In the genomic region with DNA sequence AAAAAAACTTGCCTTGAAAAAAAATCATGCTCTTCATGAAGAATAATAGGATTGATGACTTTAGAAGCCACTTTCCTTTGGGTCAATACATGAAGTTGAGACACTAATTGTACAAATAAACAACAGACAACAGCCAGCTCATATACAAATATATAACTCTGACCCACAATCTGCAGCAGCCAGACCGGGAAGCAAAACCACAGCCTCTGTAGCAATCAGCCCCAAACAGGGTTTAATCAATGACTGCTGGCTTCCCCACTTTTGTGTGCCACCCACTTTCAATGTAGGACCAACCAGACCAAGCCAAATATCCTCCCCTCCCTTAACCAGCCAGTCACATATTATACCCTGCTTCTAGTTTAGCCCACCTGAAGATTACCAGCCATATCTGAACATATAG, we compare ENCODE assay signal across 1 cellular context.
TF ChIP-seq lines count a peak whose summit lies in the region.

No MANE protein-coding gene starts in this region.

TF ChIP-seq in GM23338, 12 proteins besides CTCF, POLR2A, EP300 and RAD21 (continued from another document):
- TF ChIP-seq, protein P1, sequence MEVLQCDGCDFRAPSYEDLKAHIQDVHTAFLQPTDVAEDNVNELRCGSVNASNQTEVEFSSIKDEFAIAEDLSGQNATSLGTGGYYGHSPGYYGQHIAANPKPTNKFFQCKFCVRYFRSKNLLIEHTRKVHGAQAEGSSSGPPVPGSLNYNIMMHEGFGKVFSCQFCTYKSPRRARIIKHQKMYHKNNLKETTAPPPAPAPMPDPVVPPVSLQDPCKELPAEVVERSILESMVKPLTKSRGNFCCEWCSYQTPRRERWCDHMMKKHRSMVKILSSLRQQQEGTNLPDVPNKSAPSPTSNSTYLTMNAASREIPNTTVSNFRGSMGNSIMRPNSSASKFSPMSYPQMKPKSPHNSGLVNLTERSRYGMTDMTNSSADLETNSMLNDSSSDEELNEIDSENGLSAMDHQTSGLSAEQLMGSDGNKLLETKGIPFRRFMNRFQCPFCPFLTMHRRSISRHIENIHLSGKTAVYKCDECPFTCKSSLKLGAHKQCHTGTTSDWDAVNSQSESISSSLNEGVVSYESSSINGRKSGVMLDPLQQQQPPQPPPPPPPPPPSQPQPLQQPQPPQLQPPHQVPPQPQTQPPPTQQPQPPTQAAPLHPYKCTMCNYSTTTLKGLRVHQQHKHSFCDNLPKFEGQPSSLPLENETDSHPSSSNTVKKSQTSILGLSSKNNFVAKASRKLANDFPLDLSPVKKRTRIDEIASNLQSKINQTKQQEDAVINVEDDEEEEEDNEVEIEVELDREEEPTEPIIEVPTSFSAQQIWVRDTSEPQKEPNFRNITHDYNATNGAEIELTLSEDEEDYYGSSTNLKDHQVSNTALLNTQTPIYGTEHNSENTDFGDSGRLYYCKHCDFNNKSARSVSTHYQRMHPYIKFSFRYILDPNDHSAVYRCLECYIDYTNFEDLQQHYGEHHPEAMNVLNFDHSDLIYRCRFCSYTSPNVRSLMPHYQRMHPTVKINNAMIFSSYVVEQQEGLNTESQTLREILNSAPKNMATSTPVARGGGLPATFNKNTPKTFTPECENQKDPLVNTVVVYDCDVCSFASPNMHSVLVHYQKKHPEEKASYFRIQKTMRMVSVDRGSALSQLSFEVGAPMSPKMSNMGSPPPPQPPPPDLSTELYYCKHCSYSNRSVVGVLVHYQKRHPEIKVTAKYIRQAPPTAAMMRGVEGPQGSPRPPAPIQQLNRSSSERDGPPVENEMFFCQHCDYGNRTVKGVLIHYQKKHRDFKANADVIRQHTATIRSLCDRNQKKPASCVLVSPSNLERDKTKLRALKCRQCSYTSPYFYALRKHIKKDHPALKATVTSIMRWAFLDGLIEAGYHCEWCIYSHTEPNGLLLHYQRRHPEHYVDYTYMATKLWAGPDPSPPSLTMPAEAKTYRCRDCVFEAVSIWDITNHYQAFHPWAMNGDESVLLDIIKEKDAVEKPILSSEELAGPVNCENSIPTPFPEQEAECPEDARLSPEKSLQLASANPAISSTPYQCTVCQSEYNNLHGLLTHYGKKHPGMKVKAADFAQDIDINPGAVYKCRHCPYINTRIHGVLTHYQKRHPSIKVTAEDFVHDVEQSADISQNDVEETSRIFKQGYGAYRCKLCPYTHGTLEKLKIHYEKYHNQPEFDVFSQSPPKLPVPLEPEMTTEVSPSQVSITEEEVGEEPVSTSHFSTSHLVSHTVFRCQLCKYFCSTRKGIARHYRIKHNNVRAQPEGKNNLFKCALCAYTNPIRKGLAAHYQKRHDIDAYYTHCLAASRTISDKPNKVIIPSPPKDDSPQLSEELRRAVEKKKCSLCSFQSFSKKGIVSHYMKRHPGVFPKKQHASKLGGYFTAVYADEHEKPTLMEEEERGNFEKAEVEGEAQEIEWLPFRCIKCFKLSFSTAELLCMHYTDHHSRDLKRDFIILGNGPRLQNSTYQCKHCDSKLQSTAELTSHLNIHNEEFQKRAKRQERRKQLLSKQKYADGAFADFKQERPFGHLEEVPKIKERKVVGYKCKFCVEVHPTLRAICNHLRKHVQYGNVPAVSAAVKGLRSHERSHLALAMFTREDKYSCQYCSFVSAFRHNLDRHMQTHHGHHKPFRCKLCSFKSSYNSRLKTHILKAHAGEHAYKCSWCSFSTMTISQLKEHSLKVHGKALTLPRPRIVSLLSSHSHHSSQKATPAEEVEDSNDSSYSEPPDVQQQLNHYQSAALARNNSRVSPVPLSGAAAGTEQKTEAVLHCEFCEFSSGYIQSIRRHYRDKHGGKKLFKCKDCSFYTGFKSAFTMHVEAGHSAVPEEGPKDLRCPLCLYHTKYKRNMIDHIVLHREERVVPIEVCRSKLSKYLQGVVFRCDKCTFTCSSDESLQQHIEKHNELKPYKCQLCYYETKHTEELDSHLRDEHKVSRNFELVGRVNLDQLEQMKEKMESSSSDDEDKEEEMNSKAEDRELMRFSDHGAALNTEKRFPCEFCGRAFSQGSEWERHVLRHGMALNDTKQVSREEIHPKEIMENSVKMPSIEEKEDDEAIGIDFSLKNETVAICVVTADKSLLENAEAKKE (CRISPR knock-in tag; IDR thresholded peaks at IDR 0.05) = no peak
- no peak for TF ChIP-seq ZNF331 (CRISPR knock-in tag; IDR thresholded peaks at IDR 0.05; ENCODE audit: low read depth)
- TF ChIP-seq, protein P2, sequence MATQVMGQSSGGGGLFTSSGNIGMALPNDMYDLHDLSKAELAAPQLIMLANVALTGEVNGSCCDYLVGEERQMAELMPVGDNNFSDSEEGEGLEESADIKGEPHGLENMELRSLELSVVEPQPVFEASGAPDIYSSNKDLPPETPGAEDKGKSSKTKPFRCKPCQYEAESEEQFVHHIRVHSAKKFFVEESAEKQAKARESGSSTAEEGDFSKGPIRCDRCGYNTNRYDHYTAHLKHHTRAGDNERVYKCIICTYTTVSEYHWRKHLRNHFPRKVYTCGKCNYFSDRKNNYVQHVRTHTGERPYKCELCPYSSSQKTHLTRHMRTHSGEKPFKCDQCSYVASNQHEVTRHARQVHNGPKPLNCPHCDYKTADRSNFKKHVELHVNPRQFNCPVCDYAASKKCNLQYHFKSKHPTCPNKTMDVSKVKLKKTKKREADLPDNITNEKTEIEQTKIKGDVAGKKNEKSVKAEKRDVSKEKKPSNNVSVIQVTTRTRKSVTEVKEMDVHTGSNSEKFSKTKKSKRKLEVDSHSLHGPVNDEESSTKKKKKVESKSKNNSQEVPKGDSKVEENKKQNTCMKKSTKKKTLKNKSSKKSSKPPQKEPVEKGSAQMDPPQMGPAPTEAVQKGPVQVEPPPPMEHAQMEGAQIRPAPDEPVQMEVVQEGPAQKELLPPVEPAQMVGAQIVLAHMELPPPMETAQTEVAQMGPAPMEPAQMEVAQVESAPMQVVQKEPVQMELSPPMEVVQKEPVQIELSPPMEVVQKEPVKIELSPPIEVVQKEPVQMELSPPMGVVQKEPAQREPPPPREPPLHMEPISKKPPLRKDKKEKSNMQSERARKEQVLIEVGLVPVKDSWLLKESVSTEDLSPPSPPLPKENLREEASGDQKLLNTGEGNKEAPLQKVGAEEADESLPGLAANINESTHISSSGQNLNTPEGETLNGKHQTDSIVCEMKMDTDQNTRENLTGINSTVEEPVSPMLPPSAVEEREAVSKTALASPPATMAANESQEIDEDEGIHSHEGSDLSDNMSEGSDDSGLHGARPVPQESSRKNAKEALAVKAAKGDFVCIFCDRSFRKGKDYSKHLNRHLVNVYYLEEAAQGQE (IDR thresholded peaks at IDR 0.05; ENCODE audit: unreplicated experiment) = no peak
- TF ChIP-seq NANOG (IDR thresholded peaks at IDR 0.05; ENCODE audit: borderline replicate concordance) = no peak
